In the genomic region with DNA sequence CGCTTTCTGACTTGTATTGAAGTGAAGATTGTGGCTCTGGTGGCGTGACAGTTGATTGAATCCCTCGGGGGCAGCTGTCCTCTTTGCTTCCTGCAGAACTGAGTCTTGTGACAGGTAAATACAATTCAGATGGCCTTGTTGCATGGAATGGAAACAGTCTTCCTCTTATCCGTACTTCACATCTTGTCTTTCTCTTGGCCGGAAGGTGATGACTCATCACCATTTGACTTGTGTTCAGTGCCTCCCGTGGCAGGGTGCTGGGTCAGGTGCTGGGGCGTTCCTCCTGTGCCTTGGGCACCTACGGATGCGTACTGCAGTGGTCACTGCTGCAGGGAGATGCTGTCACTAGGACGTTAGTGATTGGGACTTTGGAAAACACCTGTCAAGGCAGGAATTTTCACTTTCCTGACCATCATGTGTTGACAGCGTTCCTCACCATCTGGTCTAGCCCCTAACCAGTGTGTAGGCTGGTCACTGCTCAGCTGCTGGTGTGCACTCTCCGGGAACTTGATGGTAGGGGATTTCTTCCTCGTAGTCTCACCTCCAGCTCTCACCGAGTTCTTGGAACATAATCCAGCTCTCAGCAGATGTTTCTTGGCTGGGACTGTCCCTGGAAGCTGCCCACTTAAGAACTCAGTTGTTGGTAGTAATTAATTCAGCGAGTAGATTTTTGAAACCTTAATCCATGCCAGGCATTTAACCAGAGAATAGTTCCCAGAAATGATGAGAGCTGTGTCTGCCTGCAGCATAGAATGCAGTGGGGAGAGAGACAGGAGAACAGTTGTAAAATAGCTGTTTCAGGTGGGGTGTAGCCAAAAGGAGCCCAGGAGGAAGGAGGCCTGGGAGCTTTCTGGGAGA, we compare ENCODE assay signal across 1 cellular context.
TF ChIP-seq lines count a peak whose summit lies in the region.

No MANE protein-coding gene starts in this region.

TF ChIP-seq in K562, 482 proteins besides CTCF, POLR2A, EP300 and RAD21 (continued from another document):
- TF ChIP-seq, protein P1, sequence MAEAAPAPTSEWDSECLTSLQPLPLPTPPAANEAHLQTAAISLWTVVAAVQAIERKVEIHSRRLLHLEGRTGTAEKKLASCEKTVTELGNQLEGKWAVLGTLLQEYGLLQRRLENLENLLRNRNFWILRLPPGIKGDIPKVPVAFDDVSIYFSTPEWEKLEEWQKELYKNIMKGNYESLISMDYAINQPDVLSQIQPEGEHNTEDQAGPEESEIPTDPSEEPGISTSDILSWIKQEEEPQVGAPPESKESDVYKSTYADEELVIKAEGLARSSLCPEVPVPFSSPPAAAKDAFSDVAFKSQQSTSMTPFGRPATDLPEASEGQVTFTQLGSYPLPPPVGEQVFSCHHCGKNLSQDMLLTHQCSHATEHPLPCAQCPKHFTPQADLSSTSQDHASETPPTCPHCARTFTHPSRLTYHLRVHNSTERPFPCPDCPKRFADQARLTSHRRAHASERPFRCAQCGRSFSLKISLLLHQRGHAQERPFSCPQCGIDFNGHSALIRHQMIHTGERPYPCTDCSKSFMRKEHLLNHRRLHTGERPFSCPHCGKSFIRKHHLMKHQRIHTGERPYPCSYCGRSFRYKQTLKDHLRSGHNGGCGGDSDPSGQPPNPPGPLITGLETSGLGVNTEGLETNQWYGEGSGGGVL (CRISPR knock-in tag; IDR thresholded peaks at IDR 0.05): no peak
- TF ChIP-seq CHD2 (IDR thresholded peaks at IDR 0.05; ENCODE audit: low read depth, low read length) (no peak), SRSF9 (IDR thresholded peaks at IDR 0.05; ENCODE audit: borderline replicate concordance, low read depth, low read length) (no peak), SMARCE1 (IDR thresholded peaks at IDR 0.05) (peak; percentile 99), ZNF133 (CRISPR knock-in tag; IDR thresholded peaks at IDR 0.05) (no peak), EHMT2 (IDR thresholded peaks at IDR 0.05) (peak; percentile 90), ZNF282 (CRISPR knock-in tag; IDR thresholded peaks at IDR 0.05) (no peak), ZNF324 (CRISPR knock-in tag; IDR thresholded peaks at IDR 0.05) (no peak), FOXA3 (CRISPR knock-in tag; conservative IDR thresholded peaks at IDR 0.05 in 1 of 2, IDR thresholded peaks at IDR 0.05 in 1 of 2) (no peak), RBM34 (IDR thresholded peaks at IDR 0.05; ENCODE audit: borderline replicate concordance, insufficient read depth, low read length) (no peak), SMARCB1 (IDR thresholded peaks at IDR 0.05; ENCODE audit: insufficient read length, low read depth) (peak; percentile 33)
- TF ChIP-seq, protein P2, sequence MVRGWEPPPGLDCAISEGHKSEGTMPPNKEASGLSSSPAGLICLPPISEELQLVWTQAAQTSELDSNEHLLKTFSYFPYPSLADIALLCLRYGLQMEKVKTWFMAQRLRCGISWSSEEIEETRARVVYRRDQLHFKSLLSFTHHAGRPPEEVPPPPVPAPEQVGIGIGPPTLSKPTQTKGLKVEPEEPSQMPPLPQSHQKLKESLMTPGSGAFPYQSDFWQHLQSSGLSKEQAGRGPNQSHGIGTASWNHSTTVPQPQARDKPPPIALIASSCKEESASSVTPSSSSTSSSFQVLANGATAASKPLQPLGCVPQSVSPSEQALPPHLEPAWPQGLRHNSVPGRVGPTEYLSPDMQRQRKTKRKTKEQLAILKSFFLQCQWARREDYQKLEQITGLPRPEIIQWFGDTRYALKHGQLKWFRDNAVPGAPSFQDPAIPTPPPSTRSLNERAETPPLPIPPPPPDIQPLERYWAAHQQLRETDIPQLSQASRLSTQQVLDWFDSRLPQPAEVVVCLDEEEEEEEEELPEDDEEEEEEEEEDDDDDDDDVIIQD (CRISPR knock-in tag; IDR thresholded peaks at IDR 0.05): peak; percentile 29; the same call in 1 of the 2 replicates
- TF ChIP-seq, protein P3, sequence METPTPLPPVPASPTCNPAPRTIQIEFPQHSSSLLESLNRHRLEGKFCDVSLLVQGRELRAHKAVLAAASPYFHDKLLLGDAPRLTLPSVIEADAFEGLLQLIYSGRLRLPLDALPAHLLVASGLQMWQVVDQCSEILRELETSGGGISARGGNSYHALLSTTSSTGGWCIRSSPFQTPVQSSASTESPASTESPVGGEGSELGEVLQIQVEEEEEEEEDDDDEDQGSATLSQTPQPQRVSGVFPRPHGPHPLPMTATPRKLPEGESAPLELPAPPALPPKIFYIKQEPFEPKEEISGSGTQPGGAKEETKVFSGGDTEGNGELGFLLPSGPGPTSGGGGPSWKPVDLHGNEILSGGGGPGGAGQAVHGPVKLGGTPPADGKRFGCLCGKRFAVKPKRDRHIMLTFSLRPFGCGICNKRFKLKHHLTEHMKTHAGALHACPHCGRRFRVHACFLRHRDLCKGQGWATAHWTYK (CRISPR knock-in tag; IDR thresholded peaks at IDR 0.05): 0 out of 2 replicates have a peak, but pooled peaks have one; percentile 20
